20 cellular contexts compared by ENCODE assay signal in the genomic region with DNA sequence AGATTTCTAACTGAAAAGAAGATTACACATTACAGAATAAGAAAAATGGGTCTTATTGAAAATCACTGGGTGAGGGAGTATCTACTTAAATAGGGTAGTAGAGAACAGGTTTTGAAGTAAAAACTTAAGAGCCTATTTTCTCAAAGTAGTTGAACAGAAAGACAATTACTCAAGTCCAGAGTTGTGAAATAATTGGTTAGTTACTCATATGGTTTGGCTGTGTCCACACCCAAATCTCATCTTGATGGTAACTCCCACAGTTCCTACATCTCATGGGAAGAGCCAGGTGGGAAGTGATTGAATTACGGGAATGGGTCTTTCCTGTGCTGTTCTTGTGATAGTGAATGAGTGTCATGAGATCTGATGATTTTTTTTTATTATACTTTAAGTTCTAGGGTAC.
"Had no signal": no experiment of that assay in that cellular context is flagged by ENCODE, and none has a peak within 500 bp of the region (broad histone marks: within the 10 kb centered on the region; RNA-seq: fewer than 3 reads in every experiment).

No MANE protein-coding gene starts in this region.

- H3K4me3 ChIP-seq: gastrocnemius medialis, heart right ventricle, suprapubic skin, upper lobe of right lung had no signal

- H3K9me3 ChIP-seq: gastrocnemius medialis, suprapubic skin, upper lobe of right lung had no signal

- DNase-seq: activated CD4-positive, alpha-beta T cell treated with anti-CD3 and anti-CD28 coated beads for 48 hours; activated CD8-positive, alpha-beta memory T cell treated with anti-CD3 and anti-CD28 coated beads, Interleukin-2, amount 50 U/mL, for 48 hours; activated CD8-positive, alpha-beta T cell treated with anti-CD3 and anti-CD28 coated beads, Interleukin-2, amount 10 ng/mL, durations not matched to agents 7 days and 5 days; activated naive CD4-positive, alpha-beta T cell; activated naive CD8-positive, alpha-beta T cell treated with anti-CD3 and anti-CD28 coated beads, Interleukin-2, amount 50 U/mL, for 24 hours; central memory CD4-positive, alpha-beta T cell; cortex of kidney; effector CD8-positive, alpha-beta T cell; gastrocnemius medialis; heart right ventricle; islet precursor cell; left ventricle myocardium superior; mesendoderm; nephron progenitor cell; stimulated activated CD4-positive, alpha-beta T cell treated with anti-CD3 and anti-CD28 coated beads, Interleukin-2, amount 100 ng/mL, for 48 hours; stimulated activated naive CD4-positive, alpha-beta T cell treated with Interleukin-2 at 50 U/mL for 16 hours; T-helper 1 cell; upper lobe of right lung; WERI-Rb-1 had no signal

- H3K4me1 ChIP-seq: gastrocnemius medialis, heart right ventricle, suprapubic skin, upper lobe of right lung had no signal

- H3K27me3 ChIP-seq: gastrocnemius medialis, heart right ventricle, suprapubic skin, upper lobe of right lung had no signal

- H3K36me3 ChIP-seq: gastrocnemius medialis, heart right ventricle, suprapubic skin, upper lobe of right lung, WERI-Rb-1 had no signal

- H3K27ac ChIP-seq: gastrocnemius medialis, heart right ventricle, suprapubic skin, upper lobe of right lung, WERI-Rb-1 had no signal

- ATAC-seq: activated CD8-positive, alpha-beta T cell treated with anti-CD3 and anti-CD28 coated beads, Interleukin-2, amount 10 ng/mL, durations not matched to agents 7 days and 5 days; activated naive CD8-positive, alpha-beta T cell treated with anti-CD3 and anti-CD28 coated beads, Interleukin-2, amount 50 U/mL, for 24 hours; gastrocnemius medialis; heart right ventricle; left ventricle myocardium superior; upper lobe of right lung had no signal
